Comparison of ENCODE assay signal across 8 cellular contexts in the genomic region with DNA sequence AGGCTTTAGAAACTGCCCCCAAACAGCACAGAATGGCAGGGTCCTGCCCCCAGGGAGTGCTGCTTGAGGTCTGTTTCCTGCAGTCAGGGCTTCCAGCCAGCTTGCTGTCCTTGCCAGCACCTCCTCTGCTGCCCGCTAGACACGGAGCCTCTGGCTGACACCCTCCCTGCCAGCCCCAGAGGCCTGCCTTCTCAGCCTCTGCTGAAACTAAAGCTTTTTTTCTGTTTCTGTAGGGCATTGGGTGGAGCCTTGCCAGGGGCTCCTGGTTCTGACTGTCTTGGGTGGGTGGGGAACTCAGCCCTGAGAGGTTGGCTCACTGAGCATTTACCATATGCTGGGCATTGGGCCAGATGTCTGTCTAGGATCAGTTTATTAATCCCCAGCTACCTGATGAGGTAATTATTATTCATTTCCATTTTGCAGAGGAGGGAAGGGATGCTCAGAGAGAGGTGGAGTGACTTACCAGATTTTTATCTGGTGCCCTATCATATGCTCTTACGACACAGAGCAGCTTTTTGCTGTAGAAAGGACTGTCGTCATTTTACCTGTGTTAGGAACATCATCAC. TPM values are rescaled to one million over a fixed set of nuclear protein-coding genes. Genes with fewer than 3 reads are reported as not detected.
A peak's percentile ranks its signal among the peaks of the same experiment; 100 is the strongest.
DNase-seq lines count a peak whose midpoint lies in the region; ATAC-seq, FAIRE-seq and TF ChIP-seq lines count a peak whose summit lies in the region.

No MANE protein-coding gene starts in this region.

- TF ChIP-seq CTCF in VCaP (conservative IDR thresholded peaks at IDR 0.05) = no peak

- no peaks in the 10 kb centered on the region for H3K9me3 ChIP-seq in KOPT-K1 (ENCODE audit: insufficient read depth, low read length, poor library complexity, severe bottlenecking)

- H3K36me3 ChIP-seq in KOPT-K1 (ENCODE audit: insufficient read depth, low read length) = no peaks in the 10 kb centered on the region; the same call in 1 of the 2 replicates

- DNase-seq in ACHN (peak; percentile 19), GM18507 (ENCODE audit: extremely low spot score, insufficient read length, low read depth) (no peak), pulmonary artery endothelial cell (ENCODE audit: low read depth, low spot score) (peak; percentile 64), globus pallidus (ENCODE audit: low spot score) (no peak), DMS53 (lab: John Stamatoyannopoulos, UW) (no peak)

- in situ Hi-C loops in ACHN (cut with HindIII; ENCODE audit: low pct_ligation_motif_present, low pct_unique_long_range_greater_than_20kb, low sequenced_read_pairs) = no loop called here

- H3K27ac ChIP-seq in KOPT-K1 (ENCODE audit: low read depth, low read length, poor library complexity, severe bottlenecking) (peak overlapping the region; percentile 68), VCaP (peak overlapping the region; percentile 75)

- peak; percentile 81 for FAIRE-seq in GM18507 (lab: Jason Lieb, UNC)

- peak; percentile 67 for ATAC-seq in esophagus mucosa

RNA-seq across cellular contexts. Expression of a gene that starts 35.4 kb away (rescaled TPM):
- total RNA-seq in esophagus mucosa (8.2 TPM), pulmonary artery endothelial cell (38.7 and 41.7 TPM in 2 replicates)

Comparison
In these comparisons a context has a peak if more than half of its experiments do, and no peak if none do; other contexts are left out.
1. DNase-seq: peak in ACHN (single experiment) and pulmonary artery endothelial cell (single experiment); none in GM18507 (single experiment), globus pallidus (single experiment) and DMS53 (single experiment).